1 cellular context compared by ENCODE assay signal in the genomic region with DNA sequence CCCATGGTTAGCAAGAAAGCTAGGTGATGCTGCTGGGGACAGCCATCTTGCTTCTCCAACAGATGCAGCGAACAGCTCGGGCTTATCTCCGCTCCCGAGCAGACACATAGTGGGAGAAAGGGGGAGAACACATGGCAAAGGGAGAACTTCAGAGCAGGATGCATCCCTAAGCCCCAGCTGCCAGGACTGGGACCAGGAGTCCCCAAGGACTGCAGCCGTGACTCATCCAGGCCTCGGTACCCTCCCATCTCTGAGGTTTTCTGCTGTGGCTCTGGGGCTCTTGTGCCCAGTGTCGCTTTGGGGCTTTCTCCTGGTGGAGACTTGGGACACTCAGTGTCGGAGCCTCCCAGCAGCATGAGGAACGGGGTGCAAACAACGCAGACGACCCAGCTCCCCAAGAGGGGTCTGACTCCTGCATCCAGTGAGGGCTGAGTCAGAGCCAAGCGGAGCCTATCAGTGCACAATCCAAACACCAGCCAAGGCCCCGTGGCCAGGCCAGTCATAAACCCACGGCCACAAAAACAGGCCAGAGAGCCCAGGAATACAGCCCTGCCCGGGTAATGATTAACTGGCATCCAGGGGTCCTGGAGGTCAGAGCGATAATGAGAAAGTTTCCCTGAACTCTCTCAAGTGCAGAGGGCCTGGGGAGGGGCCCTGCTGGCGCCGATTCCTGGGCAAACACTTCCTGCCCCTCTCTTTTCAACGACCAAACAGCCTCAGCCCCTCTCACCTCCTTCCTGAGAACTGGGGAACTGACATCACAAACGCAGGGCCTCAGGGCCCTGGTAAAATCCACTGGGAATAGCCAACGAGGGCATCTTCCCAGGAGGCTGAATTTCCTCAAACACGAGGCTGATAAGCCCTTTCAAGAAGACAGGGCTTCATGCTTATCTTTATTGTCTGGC.
TF ChIP-seq lines count a peak whose summit lies in the region.

No MANE protein-coding gene starts in this region.

TF ChIP-seq in HepG2, 621 proteins besides CTCF, POLR2A, EP300 and RAD21 (continued from another document and continues in another):
- TF ChIP-seq, protein P1, sequence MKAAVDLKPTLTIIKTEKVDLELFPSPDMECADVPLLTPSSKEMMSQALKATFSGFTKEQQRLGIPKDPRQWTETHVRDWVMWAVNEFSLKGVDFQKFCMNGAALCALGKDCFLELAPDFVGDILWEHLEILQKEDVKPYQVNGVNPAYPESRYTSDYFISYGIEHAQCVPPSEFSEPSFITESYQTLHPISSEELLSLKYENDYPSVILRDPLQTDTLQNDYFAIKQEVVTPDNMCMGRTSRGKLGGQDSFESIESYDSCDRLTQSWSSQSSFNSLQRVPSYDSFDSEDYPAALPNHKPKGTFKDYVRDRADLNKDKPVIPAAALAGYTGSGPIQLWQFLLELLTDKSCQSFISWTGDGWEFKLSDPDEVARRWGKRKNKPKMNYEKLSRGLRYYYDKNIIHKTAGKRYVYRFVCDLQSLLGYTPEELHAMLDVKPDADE (CRISPR knock-in tag; IDR thresholded peaks at IDR 0.05) = no peak
- TF ChIP-seq CCDC6 (CRISPR knock-in tag; IDR thresholded peaks at IDR 0.05) (no peak), LCORL (IDR thresholded peaks at IDR 0.05) (no peak), LCORL (CRISPR knock-in tag; IDR thresholded peaks at IDR 0.05) (peak; percentile 91), ZNF629 (CRISPR knock-in tag; conservative IDR thresholded peaks at IDR 0.05) (no peak), KDM5A (IDR thresholded peaks at IDR 0.05; ENCODE audit: borderline replicate concordance, low read length) (no peak), MAFK (conservative IDR thresholded peaks at IDR 0.05 in 1 of 2, IDR thresholded peaks at IDR 0.05 in 1 of 2; ENCODE audit: low read length in 2 of 2) (no peak), SMARCE1 (IDR thresholded peaks at IDR 0.05; ENCODE audit: borderline replicate concordance) (no peak), RNF2 (conservative IDR thresholded peaks at IDR 0.05; ENCODE audit: low read depth) (no peak), MYC (CRISPR knock-in tag; IDR thresholded peaks at IDR 0.05; ENCODE audit: borderline replicate concordance) (no peak; the same call in 1 of the 2 replicates), HCFC1 (IDR thresholded peaks at IDR 0.05; ENCODE audit: low read depth, low read length) (no peak), ZNF530 (CRISPR knock-in tag; IDR thresholded peaks at IDR 0.05; ENCODE audit: low read depth) (no peak), ZSCAN12 (CRISPR knock-in tag; IDR thresholded peaks at IDR 0.05) (no peak), SNRNP70 (IDR thresholded peaks at IDR 0.05; ENCODE audit: low read depth, low read length) (no peak), ZMYM4 (CRISPR knock-in tag; IDR thresholded peaks at IDR 0.05) (peak; percentile 39; the same call in 1 of the 2 replicates), SAP130 (CRISPR knock-in tag; IDR thresholded peaks at IDR 0.05; ENCODE audit: low read depth) (peak; percentile 66), ZNF564 (CRISPR knock-in tag; IDR thresholded peaks at IDR 0.05) (no peak), IRX3 (CRISPR knock-in tag; IDR thresholded peaks at IDR 0.05; ENCODE audit: borderline replicate concordance, low read depth) (no peak), CBX5 (CRISPR knock-in tag; IDR thresholded peaks at IDR 0.05; ENCODE audit: borderline replicate concordance) (no peak), ZBTB1 (CRISPR knock-in tag; IDR thresholded peaks at IDR 0.05; ENCODE audit: borderline replicate concordance) (no peak), CHD4 (IDR thresholded peaks at IDR 0.05; ENCODE audit: borderline replicate concordance, low read length) (peak; percentile 77; the same call in 1 of the 2 replicates), KLF11 (CRISPR knock-in tag; IDR thresholded peaks at IDR 0.05) (peak; percentile 31; the same call in 1 of the 2 replicates), ZNF737 (CRISPR knock-in tag; IDR thresholded peaks at IDR 0.05; ENCODE audit: borderline replicate concordance) (no peak), ZNF598 (CRISPR knock-in tag; IDR thresholded peaks at IDR 0.05; ENCODE audit: borderline replicate concordance) (no peak), ZNF724P (CRISPR knock-in tag; IDR thresholded peaks at IDR 0.05; ENCODE audit: borderline replicate concordance) (no peak), AKAP8 (CRISPR knock-in tag; IDR thresholded peaks at IDR 0.05) (no peak), ZMAT3 (CRISPR knock-in tag; conservative IDR thresholded peaks at IDR 0.05) (0 out of 2 replicates have a peak, but pooled peaks have one; percentile 38), CBFB (CRISPR knock-in tag; IDR thresholded peaks at IDR 0.05) (no peak), ZBTB7A (CRISPR knock-in tag; IDR thresholded peaks at IDR 0.05) (peak; percentile 52; the same call in 1 of the 2 replicates), TCF7L2 (IDR thresholded peaks at IDR 0.05; ENCODE audit: low read depth, low read length) (no peak)
- TF ChIP-seq, protein P2, sequence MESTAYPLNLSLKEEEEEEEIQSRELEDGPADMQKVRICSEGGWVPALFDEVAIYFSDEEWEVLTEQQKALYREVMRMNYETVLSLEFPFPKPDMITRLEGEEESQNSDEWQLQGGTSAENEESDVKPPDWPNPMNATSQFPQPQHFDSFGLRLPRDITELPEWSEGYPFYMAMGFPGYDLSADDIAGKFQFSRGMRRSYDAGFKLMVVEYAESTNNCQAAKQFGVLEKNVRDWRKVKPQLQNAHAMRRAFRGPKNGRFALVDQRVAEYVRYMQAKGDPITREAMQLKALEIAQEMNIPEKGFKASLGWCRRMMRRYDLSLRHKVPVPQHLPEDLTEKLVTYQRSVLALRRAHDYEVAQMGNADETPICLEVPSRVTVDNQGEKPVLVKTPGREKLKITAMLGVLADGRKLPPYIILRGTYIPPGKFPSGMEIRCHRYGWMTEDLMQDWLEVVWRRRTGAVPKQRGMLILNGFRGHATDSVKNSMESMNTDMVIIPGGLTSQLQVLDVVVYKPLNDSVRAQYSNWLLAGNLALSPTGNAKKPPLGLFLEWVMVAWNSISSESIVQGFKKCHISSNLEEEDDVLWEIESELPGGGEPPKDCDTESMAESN (CRISPR knock-in tag; conservative IDR thresholded peaks at IDR 0.05) = no peak
- TF ChIP-seq, protein P3, sequence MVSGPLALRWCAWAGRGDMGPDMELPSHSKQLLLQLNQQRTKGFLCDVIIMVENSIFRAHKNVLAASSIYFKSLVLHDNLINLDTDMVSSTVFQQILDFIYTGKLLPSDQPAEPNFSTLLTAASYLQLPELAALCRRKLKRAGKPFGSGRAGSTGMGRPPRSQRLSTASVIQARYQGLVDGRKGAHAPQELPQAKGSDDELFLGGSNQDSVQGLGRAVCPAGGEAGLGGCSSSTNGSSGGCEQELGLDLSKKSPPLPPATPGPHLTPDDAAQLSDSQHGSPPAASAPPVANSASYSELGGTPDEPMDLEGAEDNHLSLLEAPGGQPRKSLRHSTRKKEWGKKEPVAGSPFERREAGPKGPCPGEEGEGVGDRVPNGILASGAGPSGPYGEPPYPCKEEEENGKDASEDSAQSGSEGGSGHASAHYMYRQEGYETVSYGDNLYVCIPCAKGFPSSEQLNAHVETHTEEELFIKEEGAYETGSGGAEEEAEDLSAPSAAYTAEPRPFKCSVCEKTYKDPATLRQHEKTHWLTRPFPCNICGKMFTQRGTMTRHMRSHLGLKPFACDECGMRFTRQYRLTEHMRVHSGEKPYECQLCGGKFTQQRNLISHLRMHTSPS (CRISPR knock-in tag; IDR thresholded peaks at IDR 0.05; ENCODE audit: low read depth) = no peak
- TF ChIP-seq, protein P4, sequence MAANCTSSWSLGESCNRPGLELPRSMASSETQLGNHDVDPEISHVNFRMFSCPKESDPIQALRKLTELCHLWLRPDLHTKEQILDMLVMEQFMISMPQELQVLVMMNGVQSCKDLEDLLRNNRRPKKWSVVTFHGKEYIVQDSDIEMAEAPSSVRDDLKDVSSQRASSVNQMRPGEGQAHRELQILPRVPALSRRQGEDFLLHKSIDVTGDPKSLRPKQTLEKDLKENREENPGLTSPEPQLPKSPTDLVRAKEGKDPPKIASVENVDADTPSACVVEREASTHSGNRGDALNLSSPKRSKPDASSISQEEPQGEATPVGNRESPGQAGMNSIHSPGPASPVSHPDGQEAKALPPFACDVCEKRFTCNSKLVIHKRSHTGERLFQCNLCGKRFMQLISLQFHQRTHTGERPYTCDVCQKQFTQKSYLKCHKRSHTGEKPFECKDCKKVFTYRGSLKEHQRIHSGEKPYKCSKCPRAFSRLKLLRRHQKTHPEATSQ (CRISPR knock-in tag; IDR thresholded peaks at IDR 0.05; ENCODE audit: borderline replicate concordance) = no peak
- TF ChIP-seq, protein P5, sequence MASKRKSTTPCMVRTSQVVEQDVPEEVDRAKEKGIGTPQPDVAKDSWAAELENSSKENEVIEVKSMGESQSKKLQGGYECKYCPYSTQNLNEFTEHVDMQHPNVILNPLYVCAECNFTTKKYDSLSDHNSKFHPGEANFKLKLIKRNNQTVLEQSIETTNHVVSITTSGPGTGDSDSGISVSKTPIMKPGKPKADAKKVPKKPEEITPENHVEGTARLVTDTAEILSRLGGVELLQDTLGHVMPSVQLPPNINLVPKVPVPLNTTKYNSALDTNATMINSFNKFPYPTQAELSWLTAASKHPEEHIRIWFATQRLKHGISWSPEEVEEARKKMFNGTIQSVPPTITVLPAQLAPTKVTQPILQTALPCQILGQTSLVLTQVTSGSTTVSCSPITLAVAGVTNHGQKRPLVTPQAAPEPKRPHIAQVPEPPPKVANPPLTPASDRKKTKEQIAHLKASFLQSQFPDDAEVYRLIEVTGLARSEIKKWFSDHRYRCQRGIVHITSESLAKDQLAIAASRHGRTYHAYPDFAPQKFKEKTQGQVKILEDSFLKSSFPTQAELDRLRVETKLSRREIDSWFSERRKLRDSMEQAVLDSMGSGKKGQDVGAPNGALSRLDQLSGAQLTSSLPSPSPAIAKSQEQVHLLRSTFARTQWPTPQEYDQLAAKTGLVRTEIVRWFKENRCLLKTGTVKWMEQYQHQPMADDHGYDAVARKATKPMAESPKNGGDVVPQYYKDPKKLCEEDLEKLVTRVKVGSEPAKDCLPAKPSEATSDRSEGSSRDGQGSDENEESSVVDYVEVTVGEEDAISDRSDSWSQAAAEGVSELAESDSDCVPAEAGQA (IDR thresholded peaks at IDR 0.05; ENCODE audit: low read depth) = no peak; the same call in 1 of the 2 replicates
- TF ChIP-seq, protein P5 (CRISPR knock-in tag; IDR thresholded peaks at IDR 0.05; ENCODE audit: borderline replicate concordance) = no peak
- TF ChIP-seq, protein P6, sequence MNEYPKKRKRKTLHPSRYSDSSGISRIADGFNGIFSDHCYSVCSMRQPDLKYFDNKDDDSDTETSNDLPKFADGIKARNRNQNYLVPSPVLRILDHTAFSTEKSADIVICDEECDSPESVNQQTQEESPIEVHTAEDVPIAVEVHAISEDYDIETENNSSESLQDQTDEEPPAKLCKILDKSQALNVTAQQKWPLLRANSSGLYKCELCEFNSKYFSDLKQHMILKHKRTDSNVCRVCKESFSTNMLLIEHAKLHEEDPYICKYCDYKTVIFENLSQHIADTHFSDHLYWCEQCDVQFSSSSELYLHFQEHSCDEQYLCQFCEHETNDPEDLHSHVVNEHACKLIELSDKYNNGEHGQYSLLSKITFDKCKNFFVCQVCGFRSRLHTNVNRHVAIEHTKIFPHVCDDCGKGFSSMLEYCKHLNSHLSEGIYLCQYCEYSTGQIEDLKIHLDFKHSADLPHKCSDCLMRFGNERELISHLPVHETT (CRISPR knock-in tag; conservative IDR thresholded peaks at IDR 0.05) = no peak
- TF ChIP-seq, protein P7, sequence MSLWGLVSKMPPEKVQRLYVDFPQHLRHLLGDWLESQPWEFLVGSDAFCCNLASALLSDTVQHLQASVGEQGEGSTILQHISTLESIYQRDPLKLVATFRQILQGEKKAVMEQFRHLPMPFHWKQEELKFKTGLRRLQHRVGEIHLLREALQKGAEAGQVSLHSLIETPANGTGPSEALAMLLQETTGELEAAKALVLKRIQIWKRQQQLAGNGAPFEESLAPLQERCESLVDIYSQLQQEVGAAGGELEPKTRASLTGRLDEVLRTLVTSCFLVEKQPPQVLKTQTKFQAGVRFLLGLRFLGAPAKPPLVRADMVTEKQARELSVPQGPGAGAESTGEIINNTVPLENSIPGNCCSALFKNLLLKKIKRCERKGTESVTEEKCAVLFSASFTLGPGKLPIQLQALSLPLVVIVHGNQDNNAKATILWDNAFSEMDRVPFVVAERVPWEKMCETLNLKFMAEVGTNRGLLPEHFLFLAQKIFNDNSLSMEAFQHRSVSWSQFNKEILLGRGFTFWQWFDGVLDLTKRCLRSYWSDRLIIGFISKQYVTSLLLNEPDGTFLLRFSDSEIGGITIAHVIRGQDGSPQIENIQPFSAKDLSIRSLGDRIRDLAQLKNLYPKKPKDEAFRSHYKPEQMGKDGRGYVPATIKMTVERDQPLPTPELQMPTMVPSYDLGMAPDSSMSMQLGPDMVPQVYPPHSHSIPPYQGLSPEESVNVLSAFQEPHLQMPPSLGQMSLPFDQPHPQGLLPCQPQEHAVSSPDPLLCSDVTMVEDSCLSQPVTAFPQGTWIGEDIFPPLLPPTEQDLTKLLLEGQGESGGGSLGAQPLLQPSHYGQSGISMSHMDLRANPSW (CRISPR knock-in tag; IDR thresholded peaks at IDR 0.05; ENCODE audit: borderline replicate concordance) = peak; percentile 69; the same call in 1 of the 2 replicates
- TF ChIP-seq, protein P8, sequence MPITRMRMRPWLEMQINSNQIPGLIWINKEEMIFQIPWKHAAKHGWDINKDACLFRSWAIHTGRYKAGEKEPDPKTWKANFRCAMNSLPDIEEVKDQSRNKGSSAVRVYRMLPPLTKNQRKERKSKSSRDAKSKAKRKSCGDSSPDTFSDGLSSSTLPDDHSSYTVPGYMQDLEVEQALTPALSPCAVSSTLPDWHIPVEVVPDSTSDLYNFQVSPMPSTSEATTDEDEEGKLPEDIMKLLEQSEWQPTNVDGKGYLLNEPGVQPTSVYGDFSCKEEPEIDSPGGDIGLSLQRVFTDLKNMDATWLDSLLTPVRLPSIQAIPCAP (CRISPR knock-in tag; IDR thresholded peaks at IDR 0.05; ENCODE audit: low read depth) = no peak
- TF ChIP-seq, protein P9, sequence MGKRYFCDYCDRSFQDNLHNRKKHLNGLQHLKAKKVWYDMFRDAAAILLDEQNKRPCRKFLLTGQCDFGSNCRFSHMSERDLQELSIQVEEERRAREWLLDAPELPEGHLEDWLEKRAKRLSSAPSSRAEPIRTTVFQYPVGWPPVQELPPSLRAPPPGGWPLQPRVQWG (CRISPR knock-in tag; IDR thresholded peaks at IDR 0.05; ENCODE audit: borderline replicate concordance, low read depth) = no peak
